ENCODE assay signal across 9 cellular contexts in genomic region chr17:47897561-47897960, GRCh38. TPM values are rescaled to one million over a fixed set of nuclear protein-coding genes. Genes with fewer than 3 reads are reported as not detected.
A peak's percentile ranks its signal among the peaks of the same experiment; 100 is the strongest.
DNase-seq lines count a peak whose midpoint lies in the region; ATAC-seq and TF ChIP-seq lines count a peak whose summit lies in the region.
"Had no signal": no experiment of that assay in that cellular context is flagged by ENCODE, and none has a peak within 500 bp of the region (broad histone marks: within the 10 kb centered on the region; RNA-seq: fewer than 3 reads in every experiment).

No MANE protein-coding gene starts in this region.

- peak overlapping the region; percentile 88; the same call in 2 of the 3 replicates for H3K4me3 Mint-ChIP-seq in GM23338
- H3K4me3 Mint-ChIP-seq in T-cell, result peak overlapping the region; percentile 90 to 98 (median 94)

- H3K27ac Mint-ChIP-seq in GM23338 (no peak overlapping the region), T-cell (peak overlapping the region in 1 of 2 donors; percentile 96)

- WGBS in sigmoid colon, 2 donors, result 73 to 80% methylated on average over 5 of the region's 5 CpGs

- peaks cover 15% of the 10 kb centered on the region for H3K27me3 Mint-ChIP-seq in GM23338 (ENCODE audit: insufficient read depth, low read depth, poor library complexity)
- no peaks in the 10 kb centered on the region for H3K27me3 Mint-ChIP-seq in T-cell

- peaks cover 51% of the 10 kb centered on the region for H3K4me1 Mint-ChIP-seq in GM23338
- peaks cover 57 to 66% (median 63%) of the 10 kb centered on the region in 3 donors for H3K4me1 Mint-ChIP-seq in T-cell

- ATAC-seq in GM23338 (no peak), T-cell (replicated peaks in 1 of 4) (no peak)

- H3K36me3 Mint-ChIP-seq in GM23338 (ENCODE audit: low read depth), result peaks cover 3% of the 10 kb centered on the region
- peaks cover 14% of the 10 kb centered on the region for H3K36me3 Mint-ChIP-seq in T-cell

- peaks cover 23% of the 10 kb centered on the region for H3K79me2 ChIP-seq in GM23338 (replicated peaks; ENCODE audit: insufficient read depth)

- no peaks in the 10 kb centered on the region; the same call in 2 of the 3 replicates for H3K9me3 Mint-ChIP-seq in GM23338
- no peaks in the 10 kb centered on the region for H3K9me3 Mint-ChIP-seq in T-cell

- DNase-seq in GM23338 (ENCODE audit: low spot score) (no peak), T-cell (no peak), fibroblast of the aortic adventitia (ENCODE audit: low read depth) (no peak), sigmoid colon (no peak), GF-D8 (lab: John Stamatoyannopoulos, UW) (no peak), NCI-H2227 (lab: John Stamatoyannopoulos, UW; ENCODE audit: unreplicated experiment) (no peak)
- DNase-seq in stimulated activated CD4-positive, alpha-beta T cell treated with anti-CD3 and anti-CD28 coated beads, Interleukin-12 subunit alpha, Interleukin-12 subunit beta, amount 100 ng/mL, for 4 hours, result no peak
- DNase-seq in stimulated activated CD4-positive, alpha-beta T cell treated with anti-CD3 and anti-CD28 coated beads, Interleukin-2, amount 100 ng/mL, for 24 hours, result no peak
- DNase-seq: activated CD4-positive, alpha-beta T cell treated with anti-CD3 and anti-CD28 coated beads for 1 hour had no signal

- no peak for TF ChIP-seq EP300 in sigmoid colon (IDR thresholded peaks at IDR 0.05)

- CTCF ChIA-PET in T-cell (lab: Charles Lee), result no interaction called here

- H3K4me3 ChIP-seq in GM23338, result peak overlapping the region; percentile 97
- peak overlapping the region; percentile 91 for H3K4me3 ChIP-seq in fibroblast of the aortic adventitia (ENCODE audit: low read depth, low read length)
- peak overlapping the region in 2 of 4 donors; percentile 76 to 88 for H3K4me3 ChIP-seq in sigmoid colon

- TF ChIP-seq CTCF in GM23338 (conservative IDR thresholded peaks at IDR 0.05; ENCODE audit: low read depth in 2 of 2) (no peak), fibroblast of the aortic adventitia (IDR thresholded peaks at IDR 0.05; ENCODE audit: insufficient read depth, low read length) (no peak), sigmoid colon (IDR thresholded peaks at IDR 0.05) (no peak)

- H3K27ac ChIP-seq in GM23338 (ENCODE audit: low read depth) (no peak overlapping the region), sigmoid colon (peak overlapping the region; percentile 98 to 99 (median 98))

- POLR2A ChIA-PET in T-cell (lab: Charles Lee), result no interaction called here

- no peaks in the 10 kb centered on the region for H3K9me3 ChIP-seq in sigmoid colon

- H3K9me2 ChIP-seq in GM23338 (ENCODE audit: insufficient read depth), result no peaks in the 10 kb centered on the region

- H4K20me1 ChIP-seq in GM23338 (replicated peaks; ENCODE audit: insufficient read depth), result no peaks in the 10 kb centered on the region

- intact Hi-C loops in sigmoid colon (cut with DNase I), result loop anchor here (2.0 to 5.0 kb wide), 2 partner anchors 43 to 125 kb away; partner anchors contain the start of gene PNPO

- H3K36me3 ChIP-seq in GM23338 (ENCODE audit: insufficient read depth), result no peaks in the 10 kb centered on the region
- H3K36me3 ChIP-seq in sigmoid colon, result no peaks in the 10 kb centered on the region

- H3F3A ChIP-seq in GM23338 (replicated peaks; ENCODE audit: low read depth), result no peaks in the 10 kb centered on the region; the same call in 1 of the 2 replicates

- peak overlapping the region; percentile 95 for H3K4me2 ChIP-seq in GM23338

- H3K4me1 ChIP-seq in GM23338 (ENCODE audit: insufficient read depth) (peaks cover 38% of the 10 kb centered on the region), sigmoid colon (peaks cover 0 to 33% (median 25%) of the 10 kb centered on the region in 4 donors)

- H3K27me3 ChIP-seq in GM23338 (ENCODE audit: insufficient read depth) (no peaks in the 10 kb centered on the region), sigmoid colon (no peaks in the 10 kb centered on the region)

- TF ChIP-seq POLR2A in sigmoid colon (IDR thresholded peaks at IDR 0.05), result no peak

- H2AFZ ChIP-seq in GM23338, result no peak overlapping the region

TF ChIP-seq in GM23338, 12 proteins besides CTCF, POLR2A, EP300 and RAD21:
- TF ChIP-seq REST (IDR thresholded peaks at IDR 0.05; ENCODE audit: unreplicated experiment), result no peak

RNA-seq across cellular contexts. Expression of gene SP2, which starts 1.5 kb away (rescaled TPM):
- total RNA-seq in GM23338 (2014; rRNA removed; shearing (Covaris generic)), result 6.0 and 7.6 TPM in 2 replicates
- polyA plus RNA-seq in GM23338 (2016; fragmentation: Nextera tagmentation; extraction: Ambion mirVana) (10.8 and 12.9 TPM in 2 replicates), sigmoid colon (10 to 100 TPM; 13.8 to 19.2 (median 18.0) TPM)
- total RNA-seq in T-cell (10 to 100 TPM; 27.1 to 41.6 (median 32.8) TPM), fibroblast of the aortic adventitia (ENCODE audit: low replicate concordance) (0.08 and 3.7 TPM in 2 replicates), sigmoid colon (1 to 10 TPM; 3.0 to 8.3 (median 5.6) TPM)

RNA-seq across cellular contexts. Expression of gene PNPO, which starts 43.8 kb away (rescaled TPM):
- total RNA-seq in GM23338 (2014; rRNA removed; shearing (Covaris generic)), result 12.7 and 21.8 TPM in 2 replicates
- polyA plus RNA-seq in GM23338 (2016; fragmentation: Nextera tagmentation; extraction: Ambion mirVana) (3.9 and 5.0 TPM in 2 replicates), sigmoid colon (10 to 100 TPM in 2 of 3 donors, 1 to 10 TPM in 1; 9.6 to 14.3 (median 12.0) TPM)
- total RNA-seq in T-cell (10 to 100 TPM; 10.3 to 18.5 (median 15.7) TPM), fibroblast of the aortic adventitia (ENCODE audit: low replicate concordance) (44.9 and 198 TPM in 2 replicates), sigmoid colon (10 to 100 TPM; 14.3 to 16.5 (median 15.2) TPM)

RNA-seq across cellular contexts. Expression of gene SP6, which starts 46.6 kb away (rescaled TPM):
- total RNA-seq in GM23338 (2014; rRNA removed; shearing (Covaris generic)), result 0.82 and 1.0 TPM in 2 replicates
- 0.13 and 0.23 TPM in 2 replicates for polyA plus RNA-seq in GM23338 (2016; fragmentation: Nextera tagmentation; extraction: Ambion mirVana)
- under 1 TPM; 0.10 to 0.26 (median 0.13) TPM for total RNA-seq in T-cell
- 0.09 TPM in 1 of 2 replicates, not detected in the other for total RNA-seq in fibroblast of the aortic adventitia (ENCODE audit: low replicate concordance)
- under 1 TPM in 1 of 4 donors, not detected in 3; 0.16 TPM for total RNA-seq in sigmoid colon
- polyA plus RNA-seq in sigmoid colon, result 10 to 100 TPM in 1 of 3 donors, 1 to 10 TPM in 2; 1.2 to 18.8 (median 3.5) TPM

RNA-seq across cellular contexts. Expression of gene SCRN2, which starts 56.5 kb away (rescaled TPM):
- 39.1 and 40.6 TPM in 2 replicates for total RNA-seq in GM23338 (2014; rRNA removed; shearing (Covaris generic))
- polyA plus RNA-seq in GM23338 (2016; fragmentation: Nextera tagmentation; extraction: Ambion mirVana), result 44.0 and 45.5 TPM in 2 replicates
- total RNA-seq in T-cell, result 10 to 100 TPM; 27.0 to 44.3 (median 40.6) TPM
- total RNA-seq in fibroblast of the aortic adventitia (ENCODE audit: low replicate concordance), result 14.7 and 20.7 TPM in 2 replicates
- total RNA-seq in sigmoid colon, result 10 to 100 TPM; 22.5 to 28.8 (median 23.4) TPM
- 10 to 100 TPM; 36.0 to 44.6 (median 42.6) TPM for polyA plus RNA-seq in sigmoid colon
